Comparison of ENCODE assay signal across 11 cellular contexts in genomic region chr1:165397945-165398344, GRCh38. TPM values are rescaled to one million over a fixed set of nuclear protein-coding genes. Genes with fewer than 3 reads are reported as not detected.
DNase-seq lines count a peak whose midpoint lies in the region; ATAC-seq and TF ChIP-seq lines count a peak whose summit lies in the region.
"Had no signal": no experiment of that assay in that cellular context is flagged by ENCODE, and none has a peak within 500 bp of the region (broad histone marks: within the 10 kb centered on the region; RNA-seq: fewer than 3 reads in every experiment).

No MANE protein-coding gene starts in this region.

- H3K9me3 ChIP-seq in PC-3 (ENCODE audit: low read length), result no peaks in the 10 kb centered on the region
- no peaks in the 10 kb centered on the region for H3K9me3 ChIP-seq in fibroblast of lung (ENCODE audit: control insufficient read depth, insufficient read depth, low read depth, low read length)

- POLR2A ChIA-PET in PC-3 (lab: Charles Lee; ENCODE audit: unreplicated experiment), result no interaction called here

- H3K4me3 ChIP-seq in PC-3 (ENCODE audit: low read length) (no peak overlapping the region), fibroblast of lung (replicated peaks in 1 of 4; ENCODE audit: control extremely low read depth in 1 of 4, insufficient read depth in 1 of 4, low read depth in 3 of 4, low read length in 4 of 4) (no peak overlapping the region), retinal pigment epithelial cell (ENCODE audit: low read length) (no peak overlapping the region)

- no peaks in the 10 kb centered on the region for H3K9me2 ChIP-seq in PC-3 (replicated peaks; ENCODE audit: low read length)

- H3K36me3 ChIP-seq in PC-3 (ENCODE audit: low read depth, low read length) (no peaks in the 10 kb centered on the region), fibroblast of lung (ENCODE audit: control insufficient read depth, insufficient read depth, low read length) (no peaks in the 10 kb centered on the region)

- H3K4me2 ChIP-seq in PC-3 (ENCODE audit: low read length) (no peak overlapping the region), fibroblast of lung (ENCODE audit: extremely low read depth, insufficient read depth, low read length) (no peak overlapping the region)

- peak; percentile 6 for DNase-seq in DMS 273 (lab: John Stamatoyannopoulos, UW; ENCODE audit: unreplicated experiment)
- no peak for DNase-seq in DMS 273 treated with DMSO at 0.1 percent for 48 hours (lab: John Stamatoyannopoulos, UW)
- peak; percentile 63 for DNase-seq in PC-3
- peak; percentile 37 to 38 for DNase-seq in fibroblast of lung (ENCODE audit: low read depth in 2 of 2)
- DNase-seq in retinal pigment epithelial cell (ENCODE audit: low read depth), result peak; percentile 26
- no peak for DNase-seq in germinal center (ENCODE audit: low spot score)
- DNase-seq in ecto neural progenitor cell (ENCODE audit: low spot score), result no peak
- DNase-seq: stimulated activated CD4-positive, alpha-beta T cell treated with anti-CD3 and anti-CD28 coated beads, Interleukin-4, amount 100 ng/mL, for 1 hour had no signal

- BruUV-seq in PC-3 (replicated peaks; lab: Mats Ljungman, UMichigan), result no TSS peak

- peaks cover 8% of the 10 kb centered on the region for H3K4me1 ChIP-seq in PC-3 (ENCODE audit: insufficient read depth, low read length)
- peaks cover 3% of the 10 kb centered on the region for H3K4me1 ChIP-seq in fibroblast of lung (ENCODE audit: control insufficient read depth, extremely low read depth, insufficient read depth, low read length)

- H4K20me1 ChIP-seq in PC-3 (ENCODE audit: low read length) (no peaks in the 10 kb centered on the region), fibroblast of lung (ENCODE audit: control insufficient read depth, extremely low read depth, insufficient read depth, low read length) (no peaks in the 10 kb centered on the region)

- intact Hi-C loops in PC-3 (cut with micrococcal nuclease), result loop anchor here (10.0 kb wide), 1 partner anchor 517 kb away; no protein-coding TSS in a partner anchor

- no peaks in the 10 kb centered on the region for H3F3A ChIP-seq in PC-3 (ENCODE audit: low read length, unreplicated experiment)

- ATAC-seq in PC-3, result peak; percentile 83
- ATAC-seq in GM18519 (IDR thresholded peaks at IDR 0.05; ENCODE audit: low FRiP score, unreplicated experiment), result no peak

- H3K79me2 ChIP-seq in PC-3 (ENCODE audit: low read length) (no peaks in the 10 kb centered on the region), fibroblast of lung (ENCODE audit: control insufficient read depth, insufficient read depth, low read length) (no peaks in the 10 kb centered on the region)

- H3K27ac ChIP-seq in PC-3 (ENCODE audit: low read length) (no peak overlapping the region), fibroblast of lung (ENCODE audit: insufficient read depth, low read length) (no peak overlapping the region)
- H3K27ac ChIP-seq: 22Rv1 had no signal

- H3K27me3 ChIP-seq in PC-3 (ENCODE audit: low read length) (0 out of 2 replicates have a peak, but pooled peaks cover 8% of the 10 kb centered on the region), fibroblast of lung (ENCODE audit: control insufficient read depth, insufficient read depth, low read length) (no peaks in the 10 kb centered on the region)

- CTCF ChIA-PET in PC-3 (lab: Charles Lee), result no interaction called here

- H3K9ac ChIP-seq in PC-3 (ENCODE audit: low read length), result no peak overlapping the region
- H3K9ac ChIP-seq in fibroblast of lung (ENCODE audit: insufficient read depth, low read length), result no peak overlapping the region

- H2AFZ ChIP-seq in PC-3 (ENCODE audit: low read length), result no peak overlapping the region
- H2AFZ ChIP-seq in fibroblast of lung (ENCODE audit: low read length), result no peak overlapping the region

- TF ChIP-seq CTCF in PC-3 (conservative IDR thresholded peaks at IDR 0.05; ENCODE audit: low read depth, low read length), result no peak
- no peak for TF ChIP-seq CTCF in fibroblast of lung (conservative IDR thresholded peaks at IDR 0.05 in 1 of 2, IDR thresholded peaks at IDR 0.05 in 1 of 2; ENCODE audit: low read depth in 1 of 2, low read length in 2 of 2)
- no peak for TF ChIP-seq CTCF in retinal pigment epithelial cell (conservative IDR thresholded peaks at IDR 0.05; ENCODE audit: low read depth, low read length)

RNA-seq across cellular contexts. Expression of gene LMX1A, which starts 41.4 kb away (rescaled TPM):
- total RNA-seq in PC-3 (2014; rRNA removed) (not detected in 2 replicates), fibroblast of lung (not detected in 2 replicates)
- polyA plus RNA-seq in fibroblast of lung, result not detected in 2 replicates
- polyA plus RNA-seq in fibroblast of lung (2012), result not detected in 2 replicates
- polyA minus RNA-seq in fibroblast of lung (ENCODE audit: low replicate concordance), result not detected in 2 replicates
- total RNA-seq: T-helper 2 cell treated with Interferon-gamma antibody and Interleukin-4, amounts not matched to agents 100 ng/mL and 5 ng/mL, for 36 hours had no signal

RNA-seq across cellular contexts. Expression of gene RXRG, which starts 47.0 kb away (rescaled TPM):
- total RNA-seq in PC-3 (2014; rRNA removed) (not detected in 2 replicates), fibroblast of lung (under 0.01 and 0.26 TPM in 2 replicates)
- polyA plus RNA-seq in fibroblast of lung, result 0.31 TPM in 1 of 2 replicates, not detected in the other
- polyA plus RNA-seq in fibroblast of lung (2012), result 0.13 TPM in 1 of 2 replicates, not detected in the other
- polyA minus RNA-seq in fibroblast of lung (ENCODE audit: low replicate concordance), result not detected in 2 replicates
- total RNA-seq: T-helper 2 cell treated with Interferon-gamma antibody and Interleukin-4, amounts not matched to agents 100 ng/mL and 5 ng/mL, for 36 hours had no signal

Comparison
In these comparisons a context has a peak if more than half of its experiments do, and no peak if none do; other contexts are left out.
1. DNase-seq: peak in DMS 273 (single experiment), PC-3 (single experiment), fibroblast of lung (2 of 2) and retinal pigment epithelial cell (single experiment); none in DMS 273 treated with DMSO at 0.1 percent for 48 hours (single experiment), germinal center (single experiment) and ecto neural progenitor cell (single experiment).